9 cellular contexts compared by ENCODE assay signal in the genomic region with DNA sequence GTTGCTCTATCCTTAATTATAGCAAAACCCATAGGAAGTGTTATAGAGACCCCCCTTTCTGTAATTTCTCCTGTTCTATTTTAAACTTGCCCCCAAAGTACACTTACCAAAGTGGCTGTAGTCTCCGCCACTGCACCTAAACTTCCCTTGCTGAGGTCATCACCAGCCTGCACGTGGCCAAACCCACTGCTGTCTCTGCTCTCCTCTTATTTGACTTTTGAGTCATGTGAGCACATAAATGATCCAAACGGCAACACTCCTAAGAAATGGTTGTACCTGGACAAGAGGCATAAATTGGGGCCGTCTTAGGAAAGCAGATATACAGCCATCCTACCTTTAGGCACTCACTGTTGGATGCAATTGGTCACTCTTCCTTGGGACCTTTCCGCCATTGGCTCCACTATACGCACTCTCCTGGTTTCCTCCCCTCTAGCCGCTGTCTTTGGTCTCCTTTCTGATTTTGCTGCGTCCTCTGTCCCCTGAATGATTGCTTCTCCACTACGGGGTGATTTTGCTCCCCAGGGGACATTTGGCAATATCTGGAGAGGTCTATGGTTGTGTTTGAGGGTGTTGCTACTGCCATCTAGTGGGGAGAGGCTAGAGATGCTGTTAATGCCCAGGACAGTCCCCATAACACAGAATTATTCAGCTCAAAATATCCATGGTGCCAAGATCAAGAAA. TPM values are rescaled to one million over a fixed set of nuclear protein-coding genes. Genes with fewer than 3 reads are reported as not detected.
A peak's percentile ranks its signal among the peaks of the same experiment; 100 is the strongest.
DNase-seq lines count a peak whose midpoint lies in the region; ATAC-seq and TF ChIP-seq lines count a peak whose summit lies in the region.
"Had no signal": no experiment of that assay in that cellular context is flagged by ENCODE, and none has a peak within 500 bp of the region (broad histone marks: within the 10 kb centered on the region; RNA-seq: fewer than 3 reads in every experiment).

No MANE protein-coding gene starts in this region.

- H3K27me3 ChIP-seq in iPS DF 6.9 (ENCODE audit: control insufficient read depth, insufficient read depth, low read length), result no peaks in the 10 kb centered on the region

- WGBS in iPS DF 6.9 (ENCODE audit: insufficient coverage, insufficient read length), result no CpG with 5 or more reads among the region's 9 CpGs

- in situ Hi-C loops in astrocyte of the spinal cord (cut with HindIII; ENCODE audit: low sequenced_read_pairs), result no loop called here

- H3K27ac ChIP-seq in iPS DF 6.9 (ENCODE audit: low read length), result no peak overlapping the region

- H3K4me1 ChIP-seq in iPS DF 6.9 (ENCODE audit: control insufficient read depth, insufficient read depth, low read length), result no peaks in the 10 kb centered on the region; the same call in 1 of the 2 replicates

- no peak for ATAC-seq in GM18870 (IDR thresholded peaks at IDR 0.05; ENCODE audit: unreplicated experiment)

- no peaks in the 10 kb centered on the region for H3K9me3 ChIP-seq in iPS DF 6.9 (ENCODE audit: control insufficient read depth, insufficient read depth, low read length)

- peak; percentile 66 for DNase-seq in AG08396 (ENCODE audit: low spot score)
- peak; percentile 68 for DNase-seq in GM12865 (ENCODE audit: low read depth)
- peak; percentile 60 for DNase-seq in LHCN-M2 (ENCODE audit: low read depth)
- DNase-seq in SIG-M5 (lab: John Stamatoyannopoulos, UW), result peak; percentile 6
- DNase-seq in astrocyte of the spinal cord (ENCODE audit: low read depth, low spot score), result peak; percentile 53
- peak; percentile 43 for DNase-seq in iPS DF 6.9 (ENCODE audit: low read depth, low spot score)
- peak; percentile 31 for DNase-seq in stimulated activated CD8-positive, alpha-beta memory T cell treated with anti-CD3 and anti-CD28 coated beads, Interleukin-4, amount 100 ng/mL, for 48 hours

- H3K4me3 ChIP-seq in GM12865 (ENCODE audit: low read depth, low read length) (no peak overlapping the region), astrocyte of the spinal cord (ENCODE audit: low read depth, low read length) (no peak overlapping the region), iPS DF 6.9 (ENCODE audit: low read length) (no peak overlapping the region)

- peak; percentile 90 for TF ChIP-seq CTCF in GM12865 (IDR thresholded peaks at IDR 0.05; ENCODE audit: insufficient read depth, low read depth, low read length, missing control alignments)
- peak; percentile 93 for TF ChIP-seq CTCF in astrocyte of the spinal cord (IDR thresholded peaks at IDR 0.05; ENCODE audit: low read depth, low read length)

- no peaks in the 10 kb centered on the region for H3K36me3 ChIP-seq in iPS DF 6.9 (ENCODE audit: control insufficient read depth, insufficient read depth, low read length)

RNA-seq across cellular contexts. Expression of gene IL36G, which starts 19.2 kb away (rescaled TPM):
- not detected in 2 replicates for total RNA-seq in LHCN-M2 (2014; rRNA removed)
- not detected for polyA plus RNA-seq in LHCN-M2 (2012)
- total RNA-seq: mononuclear cell had no signal

RNA-seq across cellular contexts. Expression of gene IL36A, which starts 46.7 kb away (rescaled TPM):
- not detected in 2 replicates for total RNA-seq in LHCN-M2 (2014; rRNA removed)
- not detected for polyA plus RNA-seq in LHCN-M2 (2012)
- total RNA-seq: mononuclear cell had no signal

RNA-seq across cellular contexts. Expression of gene IL37, which starts 47.6 kb away (rescaled TPM):
- 0.75 TPM in 1 of 2 replicates, not detected in the other for total RNA-seq in LHCN-M2 (2014; rRNA removed)
- polyA plus RNA-seq in LHCN-M2 (2012), result 0.11 TPM
- total RNA-seq: mononuclear cell had no signal

Comparison
In these comparisons a context has a peak if more than half of its experiments do, and no peak if none do; other contexts are left out.
1. DNase-seq: peak in every context shown above with its lines; median percentile 68 in GM12865; 66 in AG08396; 60 in LHCN-M2; 53 in astrocyte of the spinal cord; 43 in iPS DF 6.9; 31 in stimulated activated CD8-positive, alpha-beta memory T cell treated with anti-CD3 and anti-CD28 coated beads, Interleukin-4, amount 100 ng/mL, for 48 hours; 6 in SIG-M5.